ENCODE assay signal across 8 cellular contexts in the genomic region with DNA sequence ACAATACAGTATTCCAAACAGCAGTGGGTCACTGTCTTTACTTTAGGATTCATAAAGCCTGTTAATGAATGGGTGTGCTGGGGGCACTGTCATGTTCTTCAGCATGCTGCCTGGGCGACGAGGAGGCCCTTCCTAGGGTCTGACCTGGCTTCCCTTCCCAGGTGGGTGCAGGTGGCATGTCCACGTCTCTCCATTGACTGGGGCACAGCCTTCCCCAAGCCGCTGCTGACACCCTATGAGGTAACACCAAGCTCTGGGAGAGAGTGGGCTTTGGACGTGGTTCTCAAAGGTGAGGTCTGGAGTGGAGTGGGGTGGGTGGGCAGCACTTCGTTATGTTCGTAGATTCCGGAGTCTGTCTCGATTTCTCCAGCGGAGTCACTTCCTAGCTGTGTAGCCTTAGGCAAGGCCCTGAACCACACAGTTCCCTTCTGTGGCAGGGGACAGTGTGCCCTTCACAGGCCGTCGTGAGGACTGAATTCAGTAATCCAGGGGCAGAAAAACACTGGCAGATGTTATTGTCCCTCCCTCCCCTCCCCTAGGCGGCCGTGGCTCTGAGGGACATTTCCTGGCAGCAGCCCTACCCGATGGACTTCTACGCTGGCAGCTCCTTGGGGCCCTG. TPM values are rescaled to one million over a fixed set of nuclear protein-coding genes. Genes with fewer than 3 reads are reported as not detected.
DNase-seq lines count a peak whose midpoint lies in the region; ATAC-seq and TF ChIP-seq lines count a peak whose summit lies in the region.

No MANE protein-coding gene starts in this region.

- H3K4me3 Mint-ChIP-seq in GM23338 = peak overlapping the region; percentile 97
- peak overlapping the region; percentile 82 to 95 (median 88) for H3K4me3 Mint-ChIP-seq in T-cell
- H3K4me3 Mint-ChIP-seq in stimulated activated effector memory CD8-positive, alpha-beta T cell treated with anti-CD3 and anti-CD28 coated beads, Interleukin-12 subunit alpha, Interleukin-12 subunit beta, amount 100 ng/mL, for 72 hours = peak overlapping the region; percentile 96

- CTCF ChIA-PET in T-cell (lab: Charles Lee) = no interaction called here

- H3K27me3 Mint-ChIP-seq in GM23338 (ENCODE audit: insufficient read depth, low read depth, poor library complexity) (peaks cover 28% of the 10 kb centered on the region), T-cell (no peaks in the 10 kb centered on the region)

- H2AFZ ChIP-seq in GM23338 = 0 out of 2 replicates have a peak overlapping the region, but pooled peaks have one; percentile 59

- peaks cover 10% of the 10 kb centered on the region; the same call in 1 of the 2 replicates for H3F3A ChIP-seq in GM23338 (replicated peaks; ENCODE audit: low read depth)

- no peak for TF ChIP-seq CTCF in GM23338 (conservative IDR thresholded peaks at IDR 0.05; ENCODE audit: low read depth in 2 of 2)
- no peak for TF ChIP-seq CTCF in left ventricle myocardium inferior (IDR thresholded peaks at IDR 0.05; ENCODE audit: borderline replicate concordance)

- H3K27ac Mint-ChIP-seq in GM23338 (no peak overlapping the region), T-cell (peak overlapping the region in 1 of 2 donors; percentile 89)
- H3K27ac Mint-ChIP-seq in stimulated activated effector memory CD8-positive, alpha-beta T cell treated with anti-CD3 and anti-CD28 coated beads, Interleukin-12 subunit alpha, Interleukin-12 subunit beta, amount 100 ng/mL, for 72 hours = peak overlapping the region; percentile 97

- H3K27ac ChIP-seq in GM23338 (ENCODE audit: low read depth) (no peak overlapping the region), left ventricle myocardium inferior (replicated peaks) (peak overlapping the region; percentile 96)

- H3K27me3 ChIP-seq in GM23338 (ENCODE audit: insufficient read depth) (peaks cover 11% of the 10 kb centered on the region; the same call in 1 of the 2 replicates), left ventricle myocardium inferior (ENCODE audit: low read depth) (no peaks in the 10 kb centered on the region)

- H3K4me3 ChIP-seq in GM23338 (peak overlapping the region; percentile 87), left ventricle myocardium inferior (peak overlapping the region; percentile 88)

- intact Hi-C loops in left ventricle myocardium inferior (cut with micrococcal nuclease) = no loop called here

- no peak; the same call in 1 of the 3 replicates for ATAC-seq in GM23338
- ATAC-seq in T-cell (replicated peaks in 1 of 4) = no peak
- ATAC-seq in stimulated activated effector memory CD8-positive, alpha-beta T cell treated with anti-CD3 and anti-CD28 coated beads, Interleukin-12 subunit alpha, Interleukin-12 subunit beta, amount 100 ng/mL, for 72 hours = no peak
- ATAC-seq in HG02973 (IDR thresholded peaks at IDR 0.05; ENCODE audit: unreplicated experiment) = no peak
- ATAC-seq in HG02571 (IDR thresholded peaks at IDR 0.05; ENCODE audit: unreplicated experiment) = no peak
- ATAC-seq in GM19324 (IDR thresholded peaks at IDR 0.05; ENCODE audit: low FRiP score, unreplicated experiment) = no peak

- DNase-seq in GM23338 (ENCODE audit: low spot score) (no peak), T-cell (no peak), left ventricle myocardium inferior (no peak), SKM-1 (lab: John Stamatoyannopoulos, UW; ENCODE audit: unreplicated experiment) (no peak)
- no peak for DNase-seq in stimulated activated effector memory CD8-positive, alpha-beta T cell treated with anti-CD3 and anti-CD28 coated beads, Interleukin-12 subunit alpha, Interleukin-12 subunit beta, amount 100 ng/mL, for 72 hours (ENCODE audit: low spot score in 2 of 2)

- POLR2A ChIA-PET in T-cell (lab: Charles Lee) = interaction anchor here in 1 of 2 donors (0.6 kb wide), 1 partner anchor 618 kb away, joined by 14 read pairs; no protein-coding TSS in a partner anchor

- H3K9me3 ChIP-seq in left ventricle myocardium inferior (replicated peaks) = no peaks in the 10 kb centered on the region

- H3K4me1 ChIP-seq in GM23338 (ENCODE audit: insufficient read depth) (peaks cover 7% of the 10 kb centered on the region), left ventricle myocardium inferior (peaks cover 44% of the 10 kb centered on the region)

- H4K20me1 ChIP-seq in GM23338 (replicated peaks; ENCODE audit: insufficient read depth) = no peaks in the 10 kb centered on the region; the same call in 1 of the 2 replicates

- H3K79me2 ChIP-seq in GM23338 (replicated peaks; ENCODE audit: insufficient read depth) = no peaks in the 10 kb centered on the region

- H3K36me3 Mint-ChIP-seq in GM23338 (ENCODE audit: low read depth) = peaks cover 16% of the 10 kb centered on the region
- H3K36me3 Mint-ChIP-seq in T-cell = peaks cover 24% of the 10 kb centered on the region
- peaks cover 80% of the 10 kb centered on the region for H3K36me3 Mint-ChIP-seq in stimulated activated effector memory CD8-positive, alpha-beta T cell treated with anti-CD3 and anti-CD28 coated beads, Interleukin-12 subunit alpha, Interleukin-12 subunit beta, amount 100 ng/mL, for 72 hours

- H3K9me3 Mint-ChIP-seq in GM23338 (no peaks in the 10 kb centered on the region), T-cell (no peaks in the 10 kb centered on the region)
- no peaks in the 10 kb centered on the region for H3K9me3 Mint-ChIP-seq in stimulated activated effector memory CD8-positive, alpha-beta T cell treated with anti-CD3 and anti-CD28 coated beads, Interleukin-12 subunit alpha, Interleukin-12 subunit beta, amount 100 ng/mL, for 72 hours

- no peaks in the 10 kb centered on the region for H3K9me2 ChIP-seq in GM23338 (ENCODE audit: insufficient read depth)

- peak overlapping the region; percentile 96 for H3K4me2 ChIP-seq in GM23338

- peaks cover 5% of the 10 kb centered on the region; the same call in 2 of the 3 replicates for H3K4me1 Mint-ChIP-seq in GM23338
- peaks cover 17 to 27% (median 22%) of the 10 kb centered on the region in 3 donors for H3K4me1 Mint-ChIP-seq in T-cell
- peaks cover 29% of the 10 kb centered on the region for H3K4me1 Mint-ChIP-seq in stimulated activated effector memory CD8-positive, alpha-beta T cell treated with anti-CD3 and anti-CD28 coated beads, Interleukin-12 subunit alpha, Interleukin-12 subunit beta, amount 100 ng/mL, for 72 hours

- peaks cover 7% of the 10 kb centered on the region; the same call in 1 of the 2 replicates for H3K36me3 ChIP-seq in GM23338 (ENCODE audit: insufficient read depth)
- peaks cover 47% of the 10 kb centered on the region for H3K36me3 ChIP-seq in left ventricle myocardium inferior

TF ChIP-seq in GM23338, 12 proteins besides CTCF, POLR2A, EP300 and RAD21 (continues in another document):
- no peak for TF ChIP-seq JUNB (IDR thresholded peaks at IDR 0.05; ENCODE audit: unreplicated experiment)
- no peak for TF ChIP-seq ZNF114 (CRISPR knock-in tag; IDR thresholded peaks at IDR 0.05)
- TF ChIP-seq NANOG (IDR thresholded peaks at IDR 0.05; ENCODE audit: borderline replicate concordance) = no peak
- TF ChIP-seq ZNF331 (CRISPR knock-in tag; IDR thresholded peaks at IDR 0.05; ENCODE audit: low read depth) = no peak
- TF ChIP-seq, protein P1, sequence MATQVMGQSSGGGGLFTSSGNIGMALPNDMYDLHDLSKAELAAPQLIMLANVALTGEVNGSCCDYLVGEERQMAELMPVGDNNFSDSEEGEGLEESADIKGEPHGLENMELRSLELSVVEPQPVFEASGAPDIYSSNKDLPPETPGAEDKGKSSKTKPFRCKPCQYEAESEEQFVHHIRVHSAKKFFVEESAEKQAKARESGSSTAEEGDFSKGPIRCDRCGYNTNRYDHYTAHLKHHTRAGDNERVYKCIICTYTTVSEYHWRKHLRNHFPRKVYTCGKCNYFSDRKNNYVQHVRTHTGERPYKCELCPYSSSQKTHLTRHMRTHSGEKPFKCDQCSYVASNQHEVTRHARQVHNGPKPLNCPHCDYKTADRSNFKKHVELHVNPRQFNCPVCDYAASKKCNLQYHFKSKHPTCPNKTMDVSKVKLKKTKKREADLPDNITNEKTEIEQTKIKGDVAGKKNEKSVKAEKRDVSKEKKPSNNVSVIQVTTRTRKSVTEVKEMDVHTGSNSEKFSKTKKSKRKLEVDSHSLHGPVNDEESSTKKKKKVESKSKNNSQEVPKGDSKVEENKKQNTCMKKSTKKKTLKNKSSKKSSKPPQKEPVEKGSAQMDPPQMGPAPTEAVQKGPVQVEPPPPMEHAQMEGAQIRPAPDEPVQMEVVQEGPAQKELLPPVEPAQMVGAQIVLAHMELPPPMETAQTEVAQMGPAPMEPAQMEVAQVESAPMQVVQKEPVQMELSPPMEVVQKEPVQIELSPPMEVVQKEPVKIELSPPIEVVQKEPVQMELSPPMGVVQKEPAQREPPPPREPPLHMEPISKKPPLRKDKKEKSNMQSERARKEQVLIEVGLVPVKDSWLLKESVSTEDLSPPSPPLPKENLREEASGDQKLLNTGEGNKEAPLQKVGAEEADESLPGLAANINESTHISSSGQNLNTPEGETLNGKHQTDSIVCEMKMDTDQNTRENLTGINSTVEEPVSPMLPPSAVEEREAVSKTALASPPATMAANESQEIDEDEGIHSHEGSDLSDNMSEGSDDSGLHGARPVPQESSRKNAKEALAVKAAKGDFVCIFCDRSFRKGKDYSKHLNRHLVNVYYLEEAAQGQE (IDR thresholded peaks at IDR 0.05; ENCODE audit: unreplicated experiment) = no peak
- TF ChIP-seq STAT1 (IDR thresholded peaks at IDR 0.05; ENCODE audit: unreplicated experiment) = no peak
- TF ChIP-seq CREB1 (CRISPR knock-in tag; IDR thresholded peaks at IDR 0.05; ENCODE audit: low read depth) = no peak

RNA-seq across cellular contexts. Expression of a gene that starts 0.8 kb away (rescaled TPM):
- 21.3 and 24.8 TPM in 2 replicates for total RNA-seq in GM23338 (2014; rRNA removed; shearing (Covaris generic))
- polyA plus RNA-seq in GM23338 (2016; fragmentation: Nextera tagmentation; extraction: Ambion mirVana) = 14.9 and 15.9 TPM in 2 replicates
- total RNA-seq in T-cell (10 to 100 TPM; 31.0 to 36.8 (median 31.8) TPM), left ventricle myocardium inferior (16.6 TPM)

RNA-seq across cellular contexts. Expression of a gene that starts 11.1 kb away (rescaled TPM):
- total RNA-seq in GM23338 (2014; rRNA removed; shearing (Covaris generic)) = 22.3 and 28.2 TPM in 2 replicates
- 9.0 and 11.8 TPM in 2 replicates for polyA plus RNA-seq in GM23338 (2016; fragmentation: Nextera tagmentation; extraction: Ambion mirVana)
- total RNA-seq in T-cell (100 to 1,000 TPM in 2 of 5 donors, 10 to 100 TPM in 3; 84.6 to 116 (median 94.2) TPM), left ventricle myocardium inferior (29.1 TPM)

RNA-seq across cellular contexts. Expression of a gene that starts 13.9 kb away (rescaled TPM):
- total RNA-seq in GM23338 (2014; rRNA removed; shearing (Covaris generic)) = 0.17 TPM in 1 of 2 replicates, not detected in the other
- polyA plus RNA-seq in GM23338 (2016; fragmentation: Nextera tagmentation; extraction: Ambion mirVana) = 0.23 and 0.26 TPM in 2 replicates
- total RNA-seq in T-cell = 10 to 100 TPM in 1 of 5 donors, 1 to 10 TPM in 4; 3.2 to 12.3 (median 8.4) TPM
- 23.5 TPM for total RNA-seq in left ventricle myocardium inferior

RNA-seq across cellular contexts. Expression of a gene that starts 15.9 kb away (rescaled TPM):
- total RNA-seq in GM23338 (2014; rRNA removed; shearing (Covaris generic)) = 0.17 TPM in 1 of 2 replicates, not detected in the other
- polyA plus RNA-seq in GM23338 (2016; fragmentation: Nextera tagmentation; extraction: Ambion mirVana) = not detected in 2 replicates
- total RNA-seq in T-cell (1 to 10 TPM in 2 of 5 donors, under 1 TPM in 3; 0.43 to 1.1 (median 0.63) TPM), left ventricle myocardium inferior (4.0 TPM)
